In the genomic region with DNA sequence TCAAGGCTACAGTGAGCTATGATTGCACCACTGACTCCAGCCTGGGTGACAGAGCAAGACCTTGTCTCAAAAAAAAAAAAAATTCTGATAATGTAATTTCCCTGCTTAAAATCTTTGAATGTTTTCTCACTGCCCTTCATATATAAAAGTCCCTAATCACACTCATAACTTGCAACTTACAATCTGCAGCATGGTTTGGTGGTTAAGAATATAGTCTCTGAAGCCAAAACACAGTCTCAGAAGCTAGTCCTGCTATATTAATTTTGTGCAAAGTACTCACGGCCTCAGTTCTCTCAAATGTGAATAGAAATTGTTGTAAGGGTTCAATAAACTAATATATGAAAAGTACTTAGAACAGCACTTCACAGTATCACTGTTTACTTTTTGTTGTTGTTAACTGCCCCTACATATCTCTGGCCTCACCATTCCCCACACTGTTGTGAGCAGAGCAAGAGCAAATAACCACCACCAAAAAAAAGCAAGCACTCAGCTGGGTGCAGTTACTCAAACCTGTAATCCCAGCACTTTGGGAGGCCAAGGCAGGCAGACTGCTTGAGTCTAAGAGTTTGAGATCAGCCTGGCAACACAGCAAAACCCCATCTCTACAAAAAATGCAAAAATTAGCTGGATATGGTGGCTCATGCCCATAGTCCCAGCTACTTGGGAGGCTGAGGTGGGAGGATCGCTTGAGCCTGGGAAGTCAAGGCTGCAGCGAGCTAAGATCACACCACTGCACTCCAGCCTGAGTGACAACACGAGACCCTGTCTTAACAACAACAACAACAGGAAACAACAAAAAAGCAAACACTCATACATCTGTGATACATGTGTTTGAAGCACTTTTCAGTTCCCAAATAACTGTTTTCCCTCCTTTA, we compare ENCODE assay signal across 15 cellular contexts. TPM values are rescaled to one million over a fixed set of nuclear protein-coding genes. Genes with fewer than 3 reads are reported as not detected.
A peak's percentile ranks its signal among the peaks of the same experiment; 100 is the strongest.
DNase-seq lines count a peak whose midpoint lies in the region; ATAC-seq and TF ChIP-seq lines count a peak whose summit lies in the region.
"Had no signal": no experiment of that assay in that cellular context is flagged by ENCODE, and none has a peak within 500 bp of the region (broad histone marks: within the 10 kb centered on the region; RNA-seq: fewer than 3 reads in every experiment).

No MANE protein-coding gene starts in this region.

- peaks cover 44% of the 10 kb centered on the region for H3K4me1 ChIP-seq in CD8-positive, alpha-beta T cell (ENCODE audit: insufficient read depth, low read length)
- H3K4me1 ChIP-seq in HEK293 (ENCODE audit: control insufficient read depth, insufficient read depth, low read length): no peaks in the 10 kb centered on the region

- no peaks in the 10 kb centered on the region for H3K27me3 Mint-ChIP-seq in CD8-positive, alpha-beta T cell (ENCODE audit: low read depth)
- H3K27me3 Mint-ChIP-seq in activated naive CD8-positive, alpha-beta T cell: no peaks in the 10 kb centered on the region
- no peaks in the 10 kb centered on the region for H3K27me3 Mint-ChIP-seq in naive thymus-derived CD8-positive, alpha-beta T cell

- H3K27ac Mint-ChIP-seq in CD8-positive, alpha-beta T cell: peak overlapping the region; percentile 83
- H3K27ac Mint-ChIP-seq in activated naive CD8-positive, alpha-beta T cell: peak overlapping the region; percentile 79
- H3K27ac Mint-ChIP-seq in naive thymus-derived CD8-positive, alpha-beta T cell: peak overlapping the region; percentile 39 to 89 (median 84)

- intact Hi-C loops in CD8-positive, alpha-beta T cell (cut with DNase I, micrococcal nuclease): no loop called here

- H3K36me3 ChIP-seq in CD8-positive, alpha-beta T cell (ENCODE audit: insufficient read depth, low read length): peaks cover 5% of the 10 kb centered on the region
- H3K36me3 ChIP-seq in HEK293 (ENCODE audit: control insufficient read depth in 2 of 2, insufficient read depth in 1 of 2, low read length in 2 of 2): no peaks in the 10 kb centered on the region; a peak in 1 of 3 replicates
- H3K36me3 ChIP-seq: adrenal gland, esophagus squamous epithelium, vagina had no signal

- no peak for ATAC-seq in CD8-positive, alpha-beta T cell
- ATAC-seq in naive thymus-derived CD8-positive, alpha-beta T cell: peak in 1 of 2 donors; percentile 21
- ATAC-seq in GM19351 (IDR thresholded peaks at IDR 0.05; ENCODE audit: unreplicated experiment) (no peak), esophagus mucosa (no peak), HG03354 (IDR thresholded peaks at IDR 0.05; ENCODE audit: poor library complexity, severe bottlenecking, unreplicated experiment) (no peak)

- peaks cover 8% of the 10 kb centered on the region for H3K36me3 Mint-ChIP-seq in CD8-positive, alpha-beta T cell
- no peaks in the 10 kb centered on the region for H3K36me3 Mint-ChIP-seq in activated naive CD8-positive, alpha-beta T cell
- H3K36me3 Mint-ChIP-seq in naive thymus-derived CD8-positive, alpha-beta T cell: peaks cover 0 to 12% (median 0%) of the 10 kb centered on the region in 3 donors

- POLR2A ChIA-PET in CD8-positive, alpha-beta T cell (lab: Charles Lee): no interaction called here
- POLR2A ChIA-PET in HEK293 (lab: Yijun Ruan, JAX): interaction anchor here (0.7 kb wide), 2 partner anchors 22 to 128 kb away, joined by 3 read pairs; no protein-coding TSS in a partner anchor
- POLR2A ChIA-PET in naive thymus-derived CD8-positive, alpha-beta T cell (lab: Charles Lee): no interaction called here

- CTCF ChIA-PET in CD8-positive, alpha-beta T cell (lab: Charles Lee): interaction anchor here (0.9 kb wide), 1 partner anchor 52 kb away, joined by 3 read pairs; no protein-coding TSS in a partner anchor
- CTCF ChIA-PET in HEK293 (lab: Yijun Ruan, JAX): interaction anchor here (0.6 to 1.3 kb wide), 4 partner anchors 9 to 455 kb away, joined by 3 to 7 read pairs (median 4); no protein-coding TSS in a partner anchor

- no peaks in the 10 kb centered on the region for H3K9me3 ChIP-seq in CD8-positive, alpha-beta T cell (ENCODE audit: low read length)
- H3K9me3 ChIP-seq in HEK293 (ENCODE audit: control insufficient read depth, insufficient read depth, low read depth, low read length): no peaks in the 10 kb centered on the region
- H3K9me3 ChIP-seq: adrenal gland, esophagus squamous epithelium, vagina had no signal

- no peak for TF ChIP-seq CTCF in CD8-positive, alpha-beta T cell (IDR thresholded peaks at IDR 0.05)
- TF ChIP-seq CTCF in HEK293 (tag by site-specific recombination; IDR thresholded peaks at IDR 0.05): no peak

- H3K27me3 ChIP-seq in CD8-positive, alpha-beta T cell (ENCODE audit: insufficient read depth, low read length): no peaks in the 10 kb centered on the region
- H3K27me3 ChIP-seq: adrenal gland, esophagus squamous epithelium, vagina had no signal

- H3K4me3 ChIP-seq in CD8-positive, alpha-beta T cell (ENCODE audit: low read depth, low read length): no peak overlapping the region
- no peak overlapping the region for H3K4me3 ChIP-seq in HEK293 (ENCODE audit: low read depth, low read length)
- H3K4me3 ChIP-seq: adrenal gland, esophagus squamous epithelium, vagina had no signal

- H3K27ac ChIP-seq in CD8-positive, alpha-beta T cell (ENCODE audit: low read depth, low read length): peak overlapping the region; percentile 21
- no peak overlapping the region for H3K27ac ChIP-seq in HEK293 (ENCODE audit: extremely low read depth, low read depth, low read length)
- H3K27ac ChIP-seq: adrenal gland, esophagus squamous epithelium, HL-60, vagina had no signal

- H3K4me1 Mint-ChIP-seq in CD8-positive, alpha-beta T cell (ENCODE audit: low read depth): peaks cover 49% of the 10 kb centered on the region
- peaks cover 56% of the 10 kb centered on the region for H3K4me1 Mint-ChIP-seq in activated naive CD8-positive, alpha-beta T cell (ENCODE audit: low read depth)
- peaks cover 21 to 64% (median 51%) of the 10 kb centered on the region in 4 donors for H3K4me1 Mint-ChIP-seq in naive thymus-derived CD8-positive, alpha-beta T cell

- DNase-seq in CD8-positive, alpha-beta T cell: no peak
- no peak for DNase-seq in naive thymus-derived CD8-positive, alpha-beta T cell
- DNase-seq: esophagus squamous epithelium; GF-D8; NCI-H1930; NCI-H748 treated with DMSO at 0.1 percent for 48 hours; stimulated activated CD4-positive, alpha-beta T cell treated with anti-CD3 and anti-CD28 coated beads, Interleukin-4, amount 100 ng/mL, for 1 hour had no signal

- H3K4me3 Mint-ChIP-seq in CD8-positive, alpha-beta T cell: peak overlapping the region; percentile 27
- no peak overlapping the region for H3K4me3 Mint-ChIP-seq in activated naive CD8-positive, alpha-beta T cell
- H3K4me3 Mint-ChIP-seq in naive thymus-derived CD8-positive, alpha-beta T cell: peak overlapping the region in 8 of 10 donors; percentile 6 to 70 (median 44)

- no peaks in the 10 kb centered on the region for H3K9me3 Mint-ChIP-seq in CD8-positive, alpha-beta T cell
- no peaks in the 10 kb centered on the region for H3K9me3 Mint-ChIP-seq in activated naive CD8-positive, alpha-beta T cell (ENCODE audit: low read depth)
- H3K9me3 Mint-ChIP-seq in naive thymus-derived CD8-positive, alpha-beta T cell: no peaks in the 10 kb centered on the region

TF ChIP-seq in HEK293, 187 proteins besides CTCF, POLR2A, EP300 and RAD21:
- TF ChIP-seq ZBTB17 (tag by site-specific recombination; IDR thresholded peaks at IDR 0.05) (0 out of 2 replicates have a peak, but pooled peaks have one; percentile 20), ZNF223 (tag by site-specific recombination; IDR thresholded peaks at IDR 0.05) (no peak), ZSCAN16 (tag by site-specific recombination; IDR thresholded peaks at IDR 0.05) (0 out of 2 replicates have a peak, but pooled peaks have one; percentile 46), TRIM28 (IDR thresholded peaks at IDR 0.05; ENCODE audit: borderline replicate concordance, low read length) (0 out of 2 replicates have a peak, but pooled peaks have one; percentile 45), ZNF248 (tag by site-specific recombination; IDR thresholded peaks at IDR 0.05) (no peak), HOXD13 (CRISPR knock-in tag; IDR thresholded peaks at IDR 0.05; ENCODE audit: borderline replicate concordance) (no peak), ZNF600 (tag by site-specific recombination; IDR thresholded peaks at IDR 0.05) (0 out of 2 replicates have a peak, but pooled peaks have one; percentile 19), ZNF214 (tag by site-specific recombination; IDR thresholded peaks at IDR 0.05; ENCODE audit: borderline replicate concordance) (no peak)

RNA-seq across cellular contexts. Expression of gene ASH1L, which starts 22.4 kb away (rescaled TPM):
- 10 to 100 TPM; 54.6 to 58.9 TPM for total RNA-seq in CD8-positive, alpha-beta T cell
- total RNA-seq in naive thymus-derived CD8-positive, alpha-beta T cell: 100 to 1,000 TPM in 1 of 2 experiments, 10 to 100 TPM in 1; 96.5 to 102 TPM
- 10 to 100 TPM; 12.2 to 22.0 (median 13.9) TPM for polyA plus RNA-seq in naive thymus-derived CD8-positive, alpha-beta T cell
- total RNA-seq in esophagus mucosa: 25.3 TPM
